Comparison of ENCODE assay signal across 14 cellular contexts in genomic region chr1:100622966-100623762, GRCh38.
DNase-seq lines count a peak whose midpoint lies in the region; ATAC-seq and TF ChIP-seq lines count a peak whose summit lies in the region.
"Had no signal": no experiment of that assay in that cellular context is flagged by ENCODE, and none has a peak within 500 bp of the region (broad histone marks: within the 10 kb centered on the region; RNA-seq: fewer than 3 reads in every experiment).

No MANE protein-coding gene starts in this region.

- H3K4me2 ChIP-seq in smooth muscle cell = peak overlapping the region; percentile 48

- H3K79me2 ChIP-seq in smooth muscle cell (ENCODE audit: low read depth) = no peaks in the 10 kb centered on the region

- H3K4me3 ChIP-seq in astrocyte of the spinal cord (ENCODE audit: low read depth, low read length) (no peak overlapping the region), smooth muscle cell (no peak overlapping the region)
- H3K4me3 ChIP-seq: stomach had no signal

- in situ Hi-C loops in astrocyte of the spinal cord (cut with HindIII; ENCODE audit: low sequenced_read_pairs) = no loop called here

- H3K9me3 ChIP-seq in smooth muscle cell (replicated peaks; ENCODE audit: low read depth) = no peaks in the 10 kb centered on the region
- H3K9me3 ChIP-seq: stomach had no signal

- H3K27ac ChIP-seq in smooth muscle cell (ENCODE audit: low read depth) = peak overlapping the region; percentile 90
- H3K27ac ChIP-seq: WERI-Rb-1 had no signal

- H2AFZ ChIP-seq in smooth muscle cell (ENCODE audit: low read depth) = no peak overlapping the region

- WGBS in smooth muscle cell (ENCODE audit: low lambda C conversion rate) = 47% methylated on average over 5 of the region's 5 CpGs

- no peak for TF ChIP-seq CTCF in astrocyte of the spinal cord (IDR thresholded peaks at IDR 0.05; ENCODE audit: low read depth, low read length)
- TF ChIP-seq CTCF in smooth muscle cell (IDR thresholded peaks at IDR 0.05; ENCODE audit: borderline replicate concordance, insufficient read depth, poor library complexity, severe bottlenecking) = no peak

- H3K9ac ChIP-seq in smooth muscle cell (ENCODE audit: low read depth) = peak overlapping the region; percentile 49

- DNase-seq in H4 (ENCODE audit: low spot score) = peak; percentile 25
- DNase-seq in astrocyte of the spinal cord (ENCODE audit: low read depth, low spot score) = peak; percentile 88
- peak; percentile 91 for DNase-seq in iris pigment epithelial cell (ENCODE audit: low read depth)
- DNase-seq in smooth muscle cell (lab: John Stamatoyannopoulos, UW; ENCODE audit: unreplicated experiment) = no peak
- DNase-seq in stimulated activated naive CD8-positive, alpha-beta T cell treated with anti-CD3 and anti-CD28 coated beads, Interleukin-15, Interleukin-2, amounts not matched to agents 100 U/mL and 50 U/mL, for 24 hours = no peak
- no peak for DNase-seq in MV-4-11 (lab: John Stamatoyannopoulos, UW)
- no peak for DNase-seq in T-helper 9 cell
- DNase-seq: activated naive CD4-positive, alpha-beta T cell treated with anti-CD3 and anti-CD28 coated beads for 36 hours; COR-L47; islet precursor cell; NCI-H2107; right cardiac atrium; stomach; WERI-Rb-1 had no signal

- H3K36me3 ChIP-seq in smooth muscle cell (ENCODE audit: low read depth) = no peaks in the 10 kb centered on the region
- H3K36me3 ChIP-seq: stomach, WERI-Rb-1 had no signal

- no peak for ATAC-seq in stimulated activated naive CD8-positive, alpha-beta T cell treated with anti-CD3 and anti-CD28 coated beads, Interleukin-15, Interleukin-2, amounts not matched to agents 100 U/mL and 50 U/mL, for 24 hours

- H4K20me1 ChIP-seq in smooth muscle cell (ENCODE audit: low read depth) = no peaks in the 10 kb centered on the region

- peaks cover 13% of the 10 kb centered on the region for H3F3A ChIP-seq in smooth muscle cell (ENCODE audit: low read depth)

- H3K27me3 ChIP-seq in smooth muscle cell (ENCODE audit: low read depth) = no peaks in the 10 kb centered on the region
- H3K27me3 ChIP-seq: stomach had no signal

- H3K4me1 ChIP-seq in smooth muscle cell (ENCODE audit: low read depth) = peaks cover 24% of the 10 kb centered on the region

Comparison
In these comparisons a context has a peak if more than half of its experiments do, and no peak if none do; other contexts are left out.
1. DNase-seq: peak in H4 (single experiment), astrocyte of the spinal cord (single experiment) and iris pigment epithelial cell (single experiment); none in smooth muscle cell (single experiment), stimulated activated naive CD8-positive, alpha-beta T cell treated with anti-CD3 and anti-CD28 coated beads, Interleukin-15, Interleukin-2, amounts not matched to agents 100 U/mL and 50 U/mL, for 24 hours (single experiment), MV-4-11 (single experiment) and T-helper 9 cell (single experiment).